In the genomic region with DNA sequence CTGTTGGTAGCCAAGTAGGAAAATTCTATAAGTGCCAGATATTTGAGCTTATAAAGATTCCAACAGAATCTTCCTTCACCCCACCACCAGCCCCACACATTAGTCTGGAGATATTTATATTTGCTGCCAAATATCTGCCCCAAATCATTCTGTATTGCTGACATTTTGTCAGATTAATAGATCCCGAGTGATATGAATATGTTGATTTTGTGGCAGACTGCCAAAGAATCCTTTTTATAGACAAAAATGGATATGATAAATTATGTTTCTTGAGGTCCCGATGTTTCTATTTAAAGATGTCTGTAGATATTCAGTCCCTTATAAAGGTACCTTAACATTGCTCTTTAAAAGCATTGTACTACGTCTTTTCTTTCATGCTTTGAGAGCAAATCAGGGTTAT, we compare ENCODE assay signal across 2 cellular contexts.
TF ChIP-seq lines count a peak whose summit lies in the region.

No MANE protein-coding gene starts in this region.

TF ChIP-seq in IMR-90, 13 proteins besides CTCF, POLR2A, EP300 and RAD21:
- TF ChIP-seq FOS (IDR thresholded peaks at IDR 0.05; ENCODE audit: low read depth, low read length) = no peak
- TF ChIP-seq CEBPB (IDR thresholded peaks at IDR 0.05; ENCODE audit: low read depth, low read length) = no peak
- TF ChIP-seq SMC3 (IDR thresholded peaks at IDR 0.05; ENCODE audit: low read depth, low read length) = no peak
- no peak for TF ChIP-seq NFE2L2 (IDR thresholded peaks at IDR 0.05; ENCODE audit: low read depth, low read length)
- TF ChIP-seq, protein P1, sequence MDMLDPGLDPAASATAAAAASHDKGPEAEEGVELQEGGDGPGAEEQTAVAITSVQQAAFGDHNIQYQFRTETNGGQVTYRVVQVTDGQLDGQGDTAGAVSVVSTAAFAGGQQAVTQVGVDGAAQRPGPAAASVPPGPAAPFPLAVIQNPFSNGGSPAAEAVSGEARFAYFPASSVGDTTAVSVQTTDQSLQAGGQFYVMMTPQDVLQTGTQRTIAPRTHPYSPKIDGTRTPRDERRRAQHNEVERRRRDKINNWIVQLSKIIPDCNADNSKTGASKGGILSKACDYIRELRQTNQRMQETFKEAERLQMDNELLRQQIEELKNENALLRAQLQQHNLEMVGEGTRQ (IDR thresholded peaks at IDR 0.05; ENCODE audit: low read depth, low read length) = no peak
- no peak for TF ChIP-seq MXI1 (IDR thresholded peaks at IDR 0.05; ENCODE audit: borderline replicate concordance, low read depth, low read length)
- TF ChIP-seq RFX5 (IDR thresholded peaks at IDR 0.05; ENCODE audit: low read depth, low read length) = no peak
- no peak for TF ChIP-seq RCOR1 (IDR thresholded peaks at IDR 0.05; ENCODE audit: insufficient replicate concordance, low read length)
- no peak for TF ChIP-seq MAFK (IDR thresholded peaks at IDR 0.05; ENCODE audit: low read depth, low read length)
- TF ChIP-seq MAZ (IDR thresholded peaks at IDR 0.05; ENCODE audit: borderline replicate concordance, low read depth, low read length) = no peak
- TF ChIP-seq BHLHE40 (IDR thresholded peaks at IDR 0.05; ENCODE audit: low read depth, low read length) = no peak

TF ChIP-seq in K562, 482 proteins besides CTCF, POLR2A, EP300 and RAD21:
- no peak for TF ChIP-seq IFI16 (CRISPR knock-in tag; IDR thresholded peaks at IDR 0.05)
- TF ChIP-seq HMG20A (CRISPR knock-in tag; conservative IDR thresholded peaks at IDR 0.05) = no peak
- TF ChIP-seq FOXK2 (conservative IDR thresholded peaks at IDR 0.05 in 1 of 2, IDR thresholded peaks at IDR 0.05 in 1 of 2; ENCODE audit: low read depth in 2 of 2) = no peak
- TF ChIP-seq ZNF121 (CRISPR knock-in tag; conservative IDR thresholded peaks at IDR 0.05) = no peak
- TF ChIP-seq, protein P2, sequence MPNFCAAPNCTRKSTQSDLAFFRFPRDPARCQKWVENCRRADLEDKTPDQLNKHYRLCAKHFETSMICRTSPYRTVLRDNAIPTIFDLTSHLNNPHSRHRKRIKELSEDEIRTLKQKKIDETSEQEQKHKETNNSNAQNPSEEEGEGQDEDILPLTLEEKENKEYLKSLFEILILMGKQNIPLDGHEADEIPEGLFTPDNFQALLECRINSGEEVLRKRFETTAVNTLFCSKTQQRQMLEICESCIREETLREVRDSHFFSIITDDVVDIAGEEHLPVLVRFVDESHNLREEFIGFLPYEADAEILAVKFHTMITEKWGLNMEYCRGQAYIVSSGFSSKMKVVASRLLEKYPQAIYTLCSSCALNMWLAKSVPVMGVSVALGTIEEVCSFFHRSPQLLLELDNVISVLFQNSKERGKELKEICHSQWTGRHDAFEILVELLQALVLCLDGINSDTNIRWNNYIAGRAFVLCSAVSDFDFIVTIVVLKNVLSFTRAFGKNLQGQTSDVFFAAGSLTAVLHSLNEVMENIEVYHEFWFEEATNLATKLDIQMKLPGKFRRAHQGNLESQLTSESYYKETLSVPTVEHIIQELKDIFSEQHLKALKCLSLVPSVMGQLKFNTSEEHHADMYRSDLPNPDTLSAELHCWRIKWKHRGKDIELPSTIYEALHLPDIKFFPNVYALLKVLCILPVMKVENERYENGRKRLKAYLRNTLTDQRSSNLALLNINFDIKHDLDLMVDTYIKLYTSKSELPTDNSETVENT (CRISPR knock-in tag; IDR thresholded peaks at IDR 0.05) = no peak
- TF ChIP-seq, protein P3, sequence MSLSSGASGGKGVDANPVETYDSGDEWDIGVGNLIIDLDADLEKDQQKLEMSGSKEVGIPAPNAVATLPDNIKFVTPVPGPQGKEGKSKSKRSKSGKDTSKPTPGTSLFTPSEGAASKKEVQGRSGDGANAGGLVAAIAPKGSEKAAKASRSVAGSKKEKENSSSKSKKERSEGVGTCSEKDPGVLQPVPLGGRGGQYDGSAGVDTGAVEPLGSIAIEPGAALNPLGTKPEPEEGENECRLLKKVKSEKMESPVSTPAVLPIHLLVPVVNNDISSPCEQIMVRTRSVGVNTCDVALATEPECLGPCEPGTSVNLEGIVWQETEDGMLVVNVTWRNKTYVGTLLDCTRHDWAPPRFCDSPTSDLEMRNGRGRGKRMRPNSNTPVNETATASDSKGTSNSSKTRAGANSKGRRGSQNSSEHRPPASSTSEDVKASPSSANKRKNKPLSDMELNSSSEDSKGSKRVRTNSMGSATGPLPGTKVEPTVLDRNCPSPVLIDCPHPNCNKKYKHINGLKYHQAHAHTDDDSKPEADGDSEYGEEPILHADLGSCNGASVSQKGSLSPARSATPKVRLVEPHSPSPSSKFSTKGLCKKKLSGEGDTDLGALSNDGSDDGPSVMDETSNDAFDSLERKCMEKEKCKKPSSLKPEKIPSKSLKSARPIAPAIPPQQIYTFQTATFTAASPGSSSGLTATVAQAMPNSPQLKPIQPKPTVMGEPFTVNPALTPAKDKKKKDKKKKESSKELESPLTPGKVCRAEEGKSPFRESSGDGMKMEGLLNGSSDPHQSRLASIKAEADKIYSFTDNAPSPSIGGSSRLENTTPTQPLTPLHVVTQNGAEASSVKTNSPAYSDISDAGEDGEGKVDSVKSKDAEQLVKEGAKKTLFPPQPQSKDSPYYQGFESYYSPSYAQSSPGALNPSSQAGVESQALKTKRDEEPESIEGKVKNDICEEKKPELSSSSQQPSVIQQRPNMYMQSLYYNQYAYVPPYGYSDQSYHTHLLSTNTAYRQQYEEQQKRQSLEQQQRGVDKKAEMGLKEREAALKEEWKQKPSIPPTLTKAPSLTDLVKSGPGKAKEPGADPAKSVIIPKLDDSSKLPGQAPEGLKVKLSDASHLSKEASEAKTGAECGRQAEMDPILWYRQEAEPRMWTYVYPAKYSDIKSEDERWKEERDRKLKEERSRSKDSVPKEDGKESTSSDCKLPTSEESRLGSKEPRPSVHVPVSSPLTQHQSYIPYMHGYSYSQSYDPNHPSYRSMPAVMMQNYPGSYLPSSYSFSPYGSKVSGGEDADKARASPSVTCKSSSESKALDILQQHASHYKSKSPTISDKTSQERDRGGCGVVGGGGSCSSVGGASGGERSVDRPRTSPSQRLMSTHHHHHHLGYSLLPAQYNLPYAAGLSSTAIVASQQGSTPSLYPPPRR (CRISPR knock-in tag; IDR thresholded peaks at IDR 0.05; ENCODE audit: borderline replicate concordance) = no peak
- no peak for TF ChIP-seq TEAD4 (IDR thresholded peaks at IDR 0.05; ENCODE audit: low read length)
- no peak for TF ChIP-seq TEAD4 (CRISPR knock-in tag; IDR thresholded peaks at IDR 0.05; ENCODE audit: borderline replicate concordance)
- TF ChIP-seq, protein P4, sequence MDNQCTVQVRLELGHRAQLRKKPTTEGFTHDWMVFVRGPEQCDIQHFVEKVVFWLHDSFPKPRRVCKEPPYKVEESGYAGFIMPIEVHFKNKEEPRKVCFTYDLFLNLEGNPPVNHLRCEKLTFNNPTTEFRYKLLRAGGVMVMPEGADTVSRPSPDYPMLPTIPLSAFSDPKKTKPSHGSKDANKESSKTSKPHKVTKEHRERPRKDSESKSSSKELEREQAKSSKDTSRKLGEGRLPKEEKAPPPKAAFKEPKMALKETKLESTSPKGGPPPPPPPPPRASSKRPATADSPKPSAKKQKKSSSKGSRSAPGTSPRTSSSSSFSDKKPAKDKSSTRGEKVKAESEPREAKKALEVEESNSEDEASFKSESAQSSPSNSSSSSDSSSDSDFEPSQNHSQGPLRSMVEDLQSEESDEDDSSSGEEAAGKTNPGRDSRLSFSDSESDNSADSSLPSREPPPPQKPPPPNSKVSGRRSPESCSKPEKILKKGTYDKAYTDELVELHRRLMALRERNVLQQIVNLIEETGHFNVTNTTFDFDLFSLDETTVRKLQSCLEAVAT (IDR thresholded peaks at IDR 0.05) = no peak
- TF ChIP-seq, protein P1 (CRISPR knock-in tag; IDR thresholded peaks at IDR 0.05) = no peak
- TF ChIP-seq, protein P5, sequence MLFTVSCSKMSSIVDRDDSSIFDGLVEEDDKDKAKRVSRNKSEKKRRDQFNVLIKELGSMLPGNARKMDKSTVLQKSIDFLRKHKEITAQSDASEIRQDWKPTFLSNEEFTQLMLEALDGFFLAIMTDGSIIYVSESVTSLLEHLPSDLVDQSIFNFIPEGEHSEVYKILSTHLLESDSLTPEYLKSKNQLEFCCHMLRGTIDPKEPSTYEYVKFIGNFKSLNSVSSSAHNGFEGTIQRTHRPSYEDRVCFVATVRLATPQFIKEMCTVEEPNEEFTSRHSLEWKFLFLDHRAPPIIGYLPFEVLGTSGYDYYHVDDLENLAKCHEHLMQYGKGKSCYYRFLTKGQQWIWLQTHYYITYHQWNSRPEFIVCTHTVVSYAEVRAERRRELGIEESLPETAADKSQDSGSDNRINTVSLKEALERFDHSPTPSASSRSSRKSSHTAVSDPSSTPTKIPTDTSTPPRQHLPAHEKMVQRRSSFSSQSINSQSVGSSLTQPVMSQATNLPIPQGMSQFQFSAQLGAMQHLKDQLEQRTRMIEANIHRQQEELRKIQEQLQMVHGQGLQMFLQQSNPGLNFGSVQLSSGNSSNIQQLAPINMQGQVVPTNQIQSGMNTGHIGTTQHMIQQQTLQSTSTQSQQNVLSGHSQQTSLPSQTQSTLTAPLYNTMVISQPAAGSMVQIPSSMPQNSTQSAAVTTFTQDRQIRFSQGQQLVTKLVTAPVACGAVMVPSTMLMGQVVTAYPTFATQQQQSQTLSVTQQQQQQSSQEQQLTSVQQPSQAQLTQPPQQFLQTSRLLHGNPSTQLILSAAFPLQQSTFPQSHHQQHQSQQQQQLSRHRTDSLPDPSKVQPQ (CRISPR knock-in tag; IDR thresholded peaks at IDR 0.05; ENCODE audit: borderline replicate concordance) = no peak
- TF ChIP-seq SMAD4 (CRISPR knock-in tag; conservative IDR thresholded peaks at IDR 0.05) = no peak
- no peak for TF ChIP-seq MTA2 (IDR thresholded peaks at IDR 0.05; ENCODE audit: low read depth)
- no peak for TF ChIP-seq CTBP1 (IDR thresholded peaks at IDR 0.05; ENCODE audit: borderline replicate concordance)
